ENCODE assay signal across 1 cellular context in the genomic region with DNA sequence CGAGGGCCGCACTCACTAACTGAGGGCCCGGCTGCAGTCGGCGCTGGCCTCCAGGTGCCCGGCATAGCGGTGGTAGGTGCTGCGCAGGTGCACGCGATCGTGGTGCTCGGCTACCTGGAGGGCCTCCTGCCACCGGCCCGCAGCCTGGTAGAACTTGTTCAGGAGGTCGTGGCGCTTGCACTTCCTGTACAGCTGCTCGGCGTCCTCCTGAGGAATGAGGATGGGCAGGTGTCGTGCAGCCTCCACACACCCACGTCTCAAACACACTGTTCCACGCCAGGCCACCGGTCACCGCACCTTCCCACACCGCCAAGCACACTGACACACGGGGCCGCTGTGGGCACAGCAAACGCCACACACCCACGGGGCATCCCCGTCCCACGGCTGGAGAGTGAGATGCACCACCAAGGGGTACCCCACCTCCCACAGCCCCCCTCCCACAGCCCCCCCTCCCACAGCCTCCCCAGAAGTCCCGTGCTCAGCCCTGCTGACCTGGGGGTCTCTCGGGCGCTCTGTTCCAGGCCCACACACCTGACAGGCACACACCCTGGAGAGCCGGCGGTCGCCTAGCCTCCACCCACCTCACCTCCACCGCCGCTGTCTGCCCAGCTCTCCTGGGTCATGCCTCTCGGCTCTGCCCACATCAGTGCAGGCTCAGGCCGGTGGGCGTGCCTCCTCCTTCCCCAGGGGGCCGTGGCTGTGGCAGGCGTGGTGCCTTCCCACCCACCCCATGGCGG.
TF ChIP-seq lines count a peak whose summit lies in the region.

No MANE protein-coding gene starts in this region.

TF ChIP-seq in H1, 55 proteins besides CTCF, POLR2A, EP300 and RAD21:
- TF ChIP-seq CBX8 (IDR thresholded peaks at IDR 0.05; ENCODE audit: borderline replicate concordance, low read depth, low read length) (no peak), SP4 (IDR thresholded peaks at IDR 0.05; ENCODE audit: low read length) (no peak), RXRA (IDR thresholded peaks at IDR 0.05; ENCODE audit: insufficient read depth, low read depth, low read length) (no peak), CBX5 (IDR thresholded peaks at IDR 0.05; ENCODE audit: low read depth, low read length) (no peak), GTF2F1 (IDR thresholded peaks at IDR 0.05; ENCODE audit: borderline replicate concordance, low read depth, low read length) (no peak), NANOG (IDR thresholded peaks at IDR 0.05; ENCODE audit: insufficient read depth, low read depth, low read length, poor library complexity, severe bottlenecking) (no peak), ASH2L (IDR thresholded peaks at IDR 0.05; ENCODE audit: low read length) (no peak), MAX (IDR thresholded peaks at IDR 0.05) (no peak), KDM1A (IDR thresholded peaks at IDR 0.05; ENCODE audit: borderline replicate concordance, low read length) (no peak), YY1 (IDR thresholded peaks at IDR 0.05; ENCODE audit: low read depth, low read length) (no peak), FOSL1 (IDR thresholded peaks at IDR 0.05; ENCODE audit: insufficient read depth, low read depth, low read length) (no peak), KDM5A (IDR thresholded peaks at IDR 0.05; ENCODE audit: low read length) (no peak), EZH2 (IDR thresholded peaks at IDR 0.05; ENCODE audit: low read depth, low read length, severe bottlenecking) (no peak), TEAD4 (IDR thresholded peaks at IDR 0.05; ENCODE audit: low read depth, low read length) (no peak), ATF2 (IDR thresholded peaks at IDR 0.05; ENCODE audit: low read length) (no peak), POLR2AphosphoS5 (IDR thresholded peaks at IDR 0.05; ENCODE audit: low read depth, low read length) (no peak), CHD1 (IDR thresholded peaks at IDR 0.05; ENCODE audit: low read depth, low read length) (no peak), PHF8 (conservative IDR thresholded peaks at IDR 0.05; ENCODE audit: low read depth, low read length) (no peak)
